In the genomic region with DNA sequence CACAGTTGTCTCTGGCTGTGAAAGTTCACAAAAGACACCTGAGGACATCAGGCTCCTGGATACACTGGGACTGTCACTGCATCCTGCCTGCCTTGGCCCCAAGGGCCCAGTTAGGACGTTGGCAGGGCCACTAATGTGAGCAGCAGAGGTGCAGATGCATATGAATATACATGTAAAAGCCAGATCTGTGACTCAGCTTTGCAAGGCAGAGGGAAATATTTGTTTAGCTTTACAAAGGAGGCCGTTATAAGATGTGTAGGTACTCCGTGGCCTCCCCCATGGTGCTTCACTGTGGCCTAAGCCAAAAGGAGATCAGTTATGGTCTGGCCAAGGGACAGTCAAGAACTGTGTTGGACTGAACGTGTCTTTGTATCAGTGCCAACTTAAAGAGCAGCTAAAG, we compare ENCODE assay signal across 25 cellular contexts.
"Had no signal": no experiment of that assay in that cellular context is flagged by ENCODE, and none has a peak within 500 bp of the region (broad histone marks: within the 10 kb centered on the region; RNA-seq: fewer than 3 reads in every experiment).

No MANE protein-coding gene starts in this region.

- DNase-seq: activated CD4-positive, alpha-beta T cell treated with anti-CD3 and anti-CD28 coated beads for 36 hours; activated CD4-positive, CD25-positive, alpha-beta regulatory T cell; activated CD8-positive, alpha-beta memory T cell treated with anti-CD3 and anti-CD28 coated beads, Interleukin-2, amount 10 ng/mL, durations not matched to agents 7 days and 5 days; activated CD8-positive, alpha-beta T cell treated with anti-CD3 and anti-CD28 coated beads, Interleukin-2, amount 10 ng/mL, durations not matched to agents 7 days and 5 days; activated naive CD4-positive, alpha-beta T cell; activated T-cell treated with anti-CD3 and anti-CD28 coated beads, Interleukin-2, amount 50 U/mL, for 48 hours; anterior cingulate cortex; body of pancreas; cortex of kidney; effector memory CD8-positive, alpha-beta T cell; glutamatergic neuron; islet precursor cell; mammary epithelial cell; naive B cell; posterior cingulate gyrus; right cardiac atrium; stimulated activated CD4-positive, alpha-beta T cell treated with anti-CD3 and anti-CD28 coated beads, Interleukin-15, amount 100 ng/mL, for 24 hours; stimulated activated CD4-positive, alpha-beta T cell treated with anti-CD3 and anti-CD28 coated beads, Interleukin-2, amount 100 ng/mL, for 24 hours; stimulated activated naive CD4-positive, alpha-beta T cell; T-helper 1 cell; tibial artery; upper lobe of right lung had no signal

- H3K9me3 ChIP-seq: body of pancreas, esophagus muscularis mucosa, suprapubic skin, tibial artery, upper lobe of right lung had no signal

- H3K27ac ChIP-seq: body of pancreas, esophagus muscularis mucosa, suprapubic skin, upper lobe of right lung had no signal

- ATAC-seq: activated CD4-positive, alpha-beta T cell treated with anti-CD3 and anti-CD28 coated beads for 36 hours; activated CD8-positive, alpha-beta memory T cell treated with anti-CD3 and anti-CD28 coated beads, Interleukin-2, amount 10 ng/mL, durations not matched to agents 7 days and 5 days; activated CD8-positive, alpha-beta T cell treated with anti-CD3 and anti-CD28 coated beads, Interleukin-2, amount 10 ng/mL, durations not matched to agents 7 days and 5 days; body of pancreas; effector memory CD8-positive, alpha-beta T cell; right cardiac atrium had no signal

- H3K27me3 ChIP-seq: body of pancreas, esophagus muscularis mucosa, suprapubic skin, tibial artery, upper lobe of right lung had no signal

- H3K4me3 ChIP-seq: body of pancreas, esophagus muscularis mucosa, suprapubic skin, tibial artery, upper lobe of right lung had no signal

- H3K36me3 ChIP-seq: upper lobe of right lung had no signal

- FAIRE-seq: frontal cortex had no signal
